ENCODE assay signal across 2 cellular contexts in the genomic region with DNA sequence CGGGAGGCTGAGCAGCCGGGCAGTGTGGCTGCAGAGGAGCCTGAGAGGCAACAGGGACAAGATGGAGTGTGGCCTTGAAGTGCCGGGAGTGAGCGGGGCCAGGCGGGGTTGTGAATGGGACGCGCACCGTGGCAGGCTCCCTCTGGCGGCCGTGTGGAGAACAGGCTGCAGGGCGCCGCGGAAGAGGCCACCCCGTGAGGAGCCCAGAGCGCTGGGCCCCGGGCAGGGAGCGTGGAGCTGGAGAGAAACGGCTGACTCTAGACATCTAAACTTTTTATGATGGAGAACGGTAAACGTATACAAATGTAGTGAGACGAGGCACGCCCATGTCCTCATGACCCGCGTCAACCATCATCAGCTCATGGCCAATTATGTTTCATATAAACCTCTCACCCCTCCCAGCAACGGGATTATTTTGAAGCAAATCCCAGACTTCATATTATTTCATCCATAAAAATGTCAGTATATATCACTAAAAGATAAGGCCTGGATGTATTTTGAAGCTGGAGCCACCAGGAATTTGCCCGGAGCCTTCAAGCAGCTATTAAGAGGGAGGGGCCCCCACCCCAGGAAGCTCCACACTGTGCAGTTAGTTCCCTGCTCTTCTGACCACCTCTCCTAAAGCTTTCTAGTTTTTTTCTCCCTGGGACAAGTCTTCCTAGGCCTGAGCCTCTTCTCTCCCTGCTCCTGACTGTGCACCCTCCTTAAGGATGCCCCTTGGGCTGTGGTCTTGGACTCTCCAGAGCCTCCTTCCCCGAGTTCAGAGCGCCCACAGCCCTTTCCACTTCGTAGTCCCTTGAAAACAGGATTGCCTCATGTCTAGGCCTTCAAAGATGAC.
TF ChIP-seq lines count a peak whose summit lies in the region.

No MANE protein-coding gene starts in this region.

TF ChIP-seq in HEK293, 187 proteins besides CTCF, POLR2A, EP300 and RAD21 (continued from another document and continues in another):
- TF ChIP-seq, protein P1, sequence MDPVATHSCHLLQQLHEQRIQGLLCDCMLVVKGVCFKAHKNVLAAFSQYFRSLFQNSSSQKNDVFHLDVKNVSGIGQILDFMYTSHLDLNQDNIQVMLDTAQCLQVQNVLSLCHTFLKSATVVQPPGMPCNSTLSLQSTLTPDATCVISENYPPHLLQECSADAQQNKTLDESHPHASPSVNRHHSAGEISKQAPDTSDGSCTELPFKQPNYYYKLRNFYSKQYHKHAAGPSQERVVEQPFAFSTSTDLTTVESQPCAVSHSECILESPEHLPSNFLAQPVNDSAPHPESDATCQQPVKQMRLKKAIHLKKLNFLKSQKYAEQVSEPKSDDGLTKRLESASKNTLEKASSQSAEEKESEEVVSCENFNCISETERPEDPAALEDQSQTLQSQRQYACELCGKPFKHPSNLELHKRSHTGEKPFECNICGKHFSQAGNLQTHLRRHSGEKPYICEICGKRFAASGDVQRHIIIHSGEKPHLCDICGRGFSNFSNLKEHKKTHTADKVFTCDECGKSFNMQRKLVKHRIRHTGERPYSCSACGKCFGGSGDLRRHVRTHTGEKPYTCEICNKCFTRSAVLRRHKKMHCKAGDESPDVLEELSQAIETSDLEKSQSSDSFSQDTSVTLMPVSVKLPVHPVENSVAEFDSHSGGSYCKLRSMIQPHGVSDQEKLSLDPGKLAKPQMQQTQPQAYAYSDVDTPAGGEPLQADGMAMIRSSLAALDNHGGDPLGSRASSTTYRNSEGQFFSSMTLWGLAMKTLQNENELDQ (tag by site-specific recombination; IDR thresholded peaks at IDR 0.05; ENCODE audit: low read depth), result no peak
- peak; percentile 54; the same call in 1 of the 2 replicates for TF ChIP-seq ZNF366 (tag by site-specific recombination; conservative IDR thresholded peaks at IDR 0.05)
- TF ChIP-seq ZBTB10 (tag by site-specific recombination; IDR thresholded peaks at IDR 0.05), result 0 out of 2 replicates have a peak, but pooled peaks have one; percentile 53
- TF ChIP-seq ZNF248 (tag by site-specific recombination; IDR thresholded peaks at IDR 0.05), result no peak
- TF ChIP-seq TCF7L2 (IDR thresholded peaks at IDR 0.05; ENCODE audit: borderline replicate concordance, low read depth, low read length), result peak; percentile 84; the same call in 1 of the 2 replicates
- TF ChIP-seq ZNF600 (tag by site-specific recombination; IDR thresholded peaks at IDR 0.05), result no peak; the same call in 1 of the 2 replicates
- TF ChIP-seq MEIS1 (CRISPR knock-in tag; IDR thresholded peaks at IDR 0.05; ENCODE audit: borderline replicate concordance), result no peak
- TF ChIP-seq ZNF544 (tag by site-specific recombination; IDR thresholded peaks at IDR 0.05), result no peak
- TF ChIP-seq, protein P2, sequence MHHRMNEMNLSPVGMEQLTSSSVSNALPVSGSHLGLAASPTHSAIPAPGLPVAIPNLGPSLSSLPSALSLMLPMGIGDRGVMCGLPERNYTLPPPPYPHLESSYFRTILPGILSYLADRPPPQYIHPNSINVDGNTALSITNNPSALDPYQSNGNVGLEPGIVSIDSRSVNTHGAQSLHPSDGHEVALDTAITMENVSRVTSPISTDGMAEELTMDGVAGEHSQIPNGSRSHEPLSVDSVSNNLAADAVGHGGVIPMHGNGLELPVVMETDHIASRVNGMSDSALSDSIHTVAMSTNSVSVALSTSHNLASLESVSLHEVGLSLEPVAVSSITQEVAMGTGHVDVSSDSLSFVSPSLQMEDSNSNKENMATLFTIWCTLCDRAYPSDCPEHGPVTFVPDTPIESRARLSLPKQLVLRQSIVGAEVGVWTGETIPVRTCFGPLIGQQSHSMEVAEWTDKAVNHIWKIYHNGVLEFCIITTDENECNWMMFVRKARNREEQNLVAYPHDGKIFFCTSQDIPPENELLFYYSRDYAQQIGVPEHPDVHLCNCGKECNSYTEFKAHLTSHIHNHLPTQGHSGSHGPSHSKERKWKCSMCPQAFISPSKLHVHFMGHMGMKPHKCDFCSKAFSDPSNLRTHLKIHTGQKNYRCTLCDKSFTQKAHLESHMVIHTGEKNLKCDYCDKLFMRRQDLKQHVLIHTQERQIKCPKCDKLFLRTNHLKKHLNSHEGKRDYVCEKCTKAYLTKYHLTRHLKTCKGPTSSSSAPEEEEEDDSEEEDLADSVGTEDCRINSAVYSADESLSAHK (tag by site-specific recombination; IDR thresholded peaks at IDR 0.05), result peak; percentile 48; the same call in 1 of the 2 replicates
- TF ChIP-seq, protein P3, sequence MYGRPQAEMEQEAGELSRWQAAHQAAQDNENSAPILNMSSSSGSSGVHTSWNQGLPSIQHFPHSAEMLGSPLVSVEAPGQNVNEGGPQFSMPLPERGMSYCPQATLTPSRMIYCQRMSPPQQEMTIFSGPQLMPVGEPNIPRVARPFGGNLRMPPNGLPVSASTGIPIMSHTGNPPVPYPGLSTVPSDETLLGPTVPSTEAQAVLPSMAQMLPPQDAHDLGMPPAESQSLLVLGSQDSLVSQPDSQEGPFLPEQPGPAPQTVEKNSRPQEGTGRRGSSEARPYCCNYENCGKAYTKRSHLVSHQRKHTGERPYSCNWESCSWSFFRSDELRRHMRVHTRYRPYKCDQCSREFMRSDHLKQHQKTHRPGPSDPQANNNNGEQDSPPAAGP (tag by site-specific recombination; IDR thresholded peaks at IDR 0.05), result peak; percentile 74
- TF ChIP-seq REPIN1 (tag by site-specific recombination; IDR thresholded peaks at IDR 0.05; ENCODE audit: low read depth), result 0 out of 2 replicates have a peak, but pooled peaks have one; percentile 18
- TF ChIP-seq SP7 (tag by site-specific recombination; IDR thresholded peaks at IDR 0.05), result peak; percentile 80
- TF ChIP-seq HOXD13 (CRISPR knock-in tag; IDR thresholded peaks at IDR 0.05; ENCODE audit: borderline replicate concordance), result peak; percentile 68
- TF ChIP-seq ZNF571 (tag by site-specific recombination; IDR thresholded peaks at IDR 0.05), result no peak
- TF ChIP-seq ZNF777 (tag by site-specific recombination; IDR thresholded peaks at IDR 0.05; ENCODE audit: borderline replicate concordance), result no peak
- TF ChIP-seq ZFP3 (tag by site-specific recombination; IDR thresholded peaks at IDR 0.05; ENCODE audit: low read depth), result peak; percentile 72

TF ChIP-seq in WTC11, 78 proteins besides CTCF, POLR2A, EP300 and RAD21 (continued from another document):
- TF ChIP-seq AFF4 (CRISPR knock-in tag; IDR thresholded peaks at IDR 0.05; ENCODE audit: borderline replicate concordance) (no peak), MAX (CRISPR knock-in tag; IDR thresholded peaks at IDR 0.05) (peak; percentile 65), NR1H2 (CRISPR knock-in tag; IDR thresholded peaks at IDR 0.05) (no peak), RORB (CRISPR knock-in tag; IDR thresholded peaks at IDR 0.05) (no peak), PRDM15 (CRISPR knock-in tag; IDR thresholded peaks at IDR 0.05) (no peak), ZNF671 (CRISPR knock-in tag; IDR thresholded peaks at IDR 0.05) (no peak), TEAD1 (CRISPR knock-in tag; IDR thresholded peaks at IDR 0.05) (0 out of 2 replicates have a peak, but pooled peaks have one; percentile 64), CBFB (CRISPR knock-in tag; IDR thresholded peaks at IDR 0.05; ENCODE audit: low read depth) (no peak), FOXK1 (CRISPR knock-in tag; IDR thresholded peaks at IDR 0.05) (no peak), HMGXB4 (CRISPR knock-in tag; IDR thresholded peaks at IDR 0.05) (peak; percentile 64; the same call in 1 of the 2 replicates), ZBTB21 (CRISPR knock-in tag; IDR thresholded peaks at IDR 0.05; ENCODE audit: borderline replicate concordance) (peak; percentile 51; the same call in 1 of the 2 replicates), ZNF121 (CRISPR knock-in tag; IDR thresholded peaks at IDR 0.05) (no peak), ELF4 (CRISPR knock-in tag; IDR thresholded peaks at IDR 0.05; ENCODE audit: low read depth) (no peak), NR3C1 (CRISPR knock-in tag; conservative IDR thresholded peaks at IDR 0.05; ENCODE audit: low read depth) (no peak)
- TF ChIP-seq, protein P4, sequence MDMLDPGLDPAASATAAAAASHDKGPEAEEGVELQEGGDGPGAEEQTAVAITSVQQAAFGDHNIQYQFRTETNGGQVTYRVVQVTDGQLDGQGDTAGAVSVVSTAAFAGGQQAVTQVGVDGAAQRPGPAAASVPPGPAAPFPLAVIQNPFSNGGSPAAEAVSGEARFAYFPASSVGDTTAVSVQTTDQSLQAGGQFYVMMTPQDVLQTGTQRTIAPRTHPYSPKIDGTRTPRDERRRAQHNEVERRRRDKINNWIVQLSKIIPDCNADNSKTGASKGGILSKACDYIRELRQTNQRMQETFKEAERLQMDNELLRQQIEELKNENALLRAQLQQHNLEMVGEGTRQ (CRISPR knock-in tag; IDR thresholded peaks at IDR 0.05), result no peak
